Comparison of ENCODE assay signal across 31 cellular contexts in genomic region chr1:32915766-32916455, GRCh38. TPM values are rescaled to one million over a fixed set of nuclear protein-coding genes. Genes with fewer than 3 reads are reported as not detected.
"Had no signal": no experiment of that assay in that cellular context is flagged by ENCODE, and none has a peak within 500 bp of the region (broad histone marks: within the 10 kb centered on the region; RNA-seq: fewer than 3 reads in every experiment).

No MANE protein-coding gene starts in this region.

- DNase-seq: activated CD4-positive, alpha-beta memory T cell treated with anti-CD3 and anti-CD28 coated beads for 36 hours; activated CD4-positive, alpha-beta T cell treated with anti-CD3 and anti-CD28 coated beads for 48 hours; activated CD8-positive, alpha-beta memory T cell treated with anti-CD3 and anti-CD28 coated beads, Interleukin-2, amount 50 U/mL, for 48 hours; activated gamma-delta T cell treated with Interleukin-2 at 50 U/mL for 16 hours; activated naive CD8-positive, alpha-beta T cell treated with anti-CD3 and anti-CD28 coated beads, Interleukin-2, amount 50 U/mL, for 24 hours; activated T-cell treated with anti-CD3 and anti-CD28 coated beads, Interleukin-2, amount 50 U/mL, for 4 hours; dermis blood vessel endothelial cell; effector CD4-positive, alpha-beta T cell; head of caudate nucleus; hippocampal formation; immature natural killer cell; kidney; midbrain; naive thymus-derived CD4-positive, alpha-beta T cell; ovary; right lobe of liver; stimulated activated CD4-positive, alpha-beta T cell treated with anti-CD3 and anti-CD28 coated beads, Interleukin-12 subunit alpha, Interleukin-12 subunit beta, amount 100 ng/mL, for 4 hours; stimulated activated CD4-positive, alpha-beta T cell treated with anti-CD3 and anti-CD28 coated beads, Interleukin-4, amount 100 ng/mL, for 1 hour; stimulated activated naive CD8-positive, alpha-beta T cell treated with anti-CD3 and anti-CD28 coated beads, Interleukin-15, Interleukin-2, amounts not matched to agents 100 U/mL and 50 U/mL, for 24 hours; T-helper 1 cell; testis had no signal

- H3K27ac Mint-ChIP-seq: activated CD4-positive, alpha-beta memory T cell treated with anti-CD3 and anti-CD28 coated beads for 36 hours; activated naive CD4-positive, alpha-beta T cell treated with anti-CD3 and anti-CD28 coated beads, Interleukin-2, amount 50 U/mL, for 24 hours; activated naive CD8-positive, alpha-beta T cell treated with anti-CD3 and anti-CD28 coated beads, Interleukin-2, amount 50 U/mL, for 24 hours; activated T-helper 17 cell treated with anti-CD3 and anti-CD28 coated beads, Interleukin-2, amount 50 U/mL, for 72 hours; immature natural killer cell; memory B cell; naive thymus-derived CD4-positive, alpha-beta T cell; progenitor cell of endocrine pancreas had no signal

- H3K9me3 ChIP-seq: ovary, right lobe of liver, testis, transverse colon had no signal

- H3K36me3 Mint-ChIP-seq: activated CD4-positive, alpha-beta memory T cell treated with anti-CD3 and anti-CD28 coated beads for 36 hours; activated naive CD4-positive, alpha-beta T cell treated with anti-CD3 and anti-CD28 coated beads, Interleukin-2, amount 50 U/mL, for 24 hours; immature natural killer cell; memory B cell; naive thymus-derived CD4-positive, alpha-beta T cell had no signal

- ATAC-seq: activated naive CD8-positive, alpha-beta T cell treated with anti-CD3 and anti-CD28 coated beads, Interleukin-2, amount 50 U/mL, for 24 hours; activated T-cell treated with anti-CD3 and anti-CD28 coated beads, Interleukin-2, amount 50 U/mL, for 4 hours; activated T-helper 17 cell treated with anti-CD3 and anti-CD28 coated beads, Interleukin-2, amount 50 U/mL, for 72 hours; naive thymus-derived CD4-positive, alpha-beta T cell; right lobe of liver; stimulated activated naive CD8-positive, alpha-beta T cell treated with anti-CD3 and anti-CD28 coated beads, Interleukin-15, Interleukin-2, amounts not matched to agents 100 U/mL and 50 U/mL, for 24 hours had no signal

- H3K4me3 Mint-ChIP-seq: activated CD4-positive, alpha-beta memory T cell treated with anti-CD3 and anti-CD28 coated beads for 36 hours; activated naive CD4-positive, alpha-beta T cell treated with anti-CD3 and anti-CD28 coated beads, Interleukin-2, amount 50 U/mL, for 24 hours; activated naive CD8-positive, alpha-beta T cell treated with anti-CD3 and anti-CD28 coated beads, Interleukin-2, amount 50 U/mL, for 24 hours; activated T-cell treated with anti-CD3 and anti-CD28 coated beads, Interleukin-2, amount 50 U/mL, for 4 hours; activated T-helper 17 cell treated with anti-CD3 and anti-CD28 coated beads, Interleukin-2, amount 50 U/mL, for 72 hours; central memory CD8-positive, alpha-beta T cell; immature natural killer cell; memory B cell; naive thymus-derived CD4-positive, alpha-beta T cell had no signal

- H3K9me3 Mint-ChIP-seq: activated CD4-positive, alpha-beta memory T cell treated with anti-CD3 and anti-CD28 coated beads for 36 hours; activated naive CD4-positive, alpha-beta T cell treated with anti-CD3 and anti-CD28 coated beads, Interleukin-2, amount 50 U/mL, for 24 hours; activated naive CD8-positive, alpha-beta T cell treated with anti-CD3 and anti-CD28 coated beads, Interleukin-2, amount 50 U/mL, for 24 hours; activated T-cell treated with anti-CD3 and anti-CD28 coated beads, Interleukin-2, amount 50 U/mL, for 4 hours; activated T-helper 17 cell treated with anti-CD3 and anti-CD28 coated beads, Interleukin-2, amount 50 U/mL, for 72 hours; central memory CD8-positive, alpha-beta T cell; immature natural killer cell; memory B cell; naive thymus-derived CD4-positive, alpha-beta T cell had no signal

- H3K4me3 ChIP-seq: ovary, right lobe of liver, skin epidermis, testis, transverse colon had no signal

- H3K4me1 Mint-ChIP-seq: activated naive CD4-positive, alpha-beta T cell treated with anti-CD3 and anti-CD28 coated beads, Interleukin-2, amount 50 U/mL, for 24 hours; memory B cell had no signal

RNA-seq across cellular contexts. Expression of gene TMEM54, which starts 14.7 kb away (rescaled TPM):
- total RNA-seq: naive thymus-derived CD4-positive, alpha-beta T cell had no signal

RNA-seq across cellular contexts. Expression of gene HPCA, which starts 29.6 kb away (rescaled TPM):
- total RNA-seq: activated T-cell treated with anti-CD3 and anti-CD28 coated beads, Interleukin-2, amount 50 U/mL, for 4 hours; bronchial epithelial cell; dermis blood vessel endothelial cell; epithelial cell of proximal tubule; fibroblast of villous mesenchyme; right lobe of liver had no signal

RNA-seq across cellular contexts. Expression of gene FNDC5, which starts 45.2 kb away (rescaled TPM):
- total RNA-seq: activated CD4-positive, alpha-beta memory T cell treated with anti-CD3 and anti-CD28 coated beads for 36 hours; activated T-cell treated with anti-CD3 and anti-CD28 coated beads, Interleukin-2, amount 50 U/mL, for 4 hours; activated T-helper 17 cell treated with anti-CD3 and anti-CD28 coated beads, Interleukin-2, amount 50 U/mL, for 72 hours; bronchial epithelial cell; epithelial cell of proximal tubule; naive thymus-derived CD4-positive, alpha-beta T cell had no signal
